Comparison of ENCODE assay signal across 10 cellular contexts in genomic region chr17:74369221-74369620, GRCh38. TPM values are rescaled to one million over a fixed set of nuclear protein-coding genes. Genes with fewer than 3 reads are reported as not detected.
A peak's percentile ranks its signal among the peaks of the same experiment; 100 is the strongest.
DNase-seq lines count a peak whose midpoint lies in the region; ATAC-seq and TF ChIP-seq lines count a peak whose summit lies in the region.
"Had no signal": no experiment of that assay in that cellular context is flagged by ENCODE, and none has a peak within 500 bp of the region (broad histone marks: within the 10 kb centered on the region; RNA-seq: fewer than 3 reads in every experiment).

No MANE protein-coding gene starts in this region.

- H3K27me3 Mint-ChIP-seq in activated CD8-positive, alpha-beta T cell treated with anti-CD3 and anti-CD28 coated beads for 36 hours: no peaks in the 10 kb centered on the region

- no peak for TF ChIP-seq CTCF in activated CD8-positive, alpha-beta T cell treated with anti-CD3 and anti-CD28 coated beads for 36 hours (IDR thresholded peaks at IDR 0.05)

- H3K9me3 Mint-ChIP-seq in activated CD8-positive, alpha-beta T cell treated with anti-CD3 and anti-CD28 coated beads for 36 hours: no peaks in the 10 kb centered on the region
- H3K9me3 Mint-ChIP-seq: nephron had no signal

- DNase-seq in NCI-H2227 treated with DMSO at 0.1 percent for 48 hours (lab: John Stamatoyannopoulos, UW) (peak; percentile 24), left ventricle myocardium superior (peak; percentile 65), NK-92 (lab: John Stamatoyannopoulos, UW; ENCODE audit: unreplicated experiment) (no peak), middle frontal gyrus (ENCODE audit: extremely low spot score, low spot score) (no peak)
- peak; percentile 86 for DNase-seq in activated CD8-positive, alpha-beta T cell treated with anti-CD3 and anti-CD28 coated beads for 36 hours
- DNase-seq in stimulated activated CD8-positive, alpha-beta memory T cell treated with anti-CD3 and anti-CD28 coated beads, Interleukin-4, amount 100 ng/mL, for 48 hours: peak; percentile 78

- no peaks in the 10 kb centered on the region for H3K36me3 Mint-ChIP-seq in activated CD8-positive, alpha-beta T cell treated with anti-CD3 and anti-CD28 coated beads for 36 hours (ENCODE audit: low read depth)

- POLR2A ChIA-PET in activated CD8-positive, alpha-beta T cell treated with anti-CD3 and anti-CD28 coated beads for 36 hours (lab: Charles Lee): interaction anchor here (0.6 to 1.7 kb wide), 2 partner anchors 122 to 242 kb away, joined by 3 to 4 read pairs; no protein-coding TSS in a partner anchor

- peak; percentile 90 for ATAC-seq in activated CD8-positive, alpha-beta T cell treated with anti-CD3 and anti-CD28 coated beads for 36 hours
- ATAC-seq in left ventricle myocardium superior (peak; percentile 47), HG03139 (IDR thresholded peaks at IDR 0.05; ENCODE audit: unreplicated experiment) (no peak), GM19467 (IDR thresholded peaks at IDR 0.05; ENCODE audit: unreplicated experiment) (no peak)

- H3K4me1 Mint-ChIP-seq in activated CD8-positive, alpha-beta T cell treated with anti-CD3 and anti-CD28 coated beads for 36 hours (ENCODE audit: low read depth): peaks cover 15% of the 10 kb centered on the region

- H3K4me3 Mint-ChIP-seq in activated CD8-positive, alpha-beta T cell treated with anti-CD3 and anti-CD28 coated beads for 36 hours: peak overlapping the region; percentile 7
- H3K4me3 Mint-ChIP-seq: nephron had no signal

- CTCF ChIA-PET in activated CD8-positive, alpha-beta T cell treated with anti-CD3 and anti-CD28 coated beads for 36 hours (lab: Charles Lee): interaction anchor here (0.8 to 7.3 kb wide), 32 partner anchors 11 to 279 kb away, joined by 3 to 125 read pairs (median 6); partner anchors contain the start of gene CD300LB

- intact Hi-C loops in activated CD8-positive, alpha-beta T cell treated with anti-CD3 and anti-CD28 coated beads for 36 hours (cut with micrococcal nuclease): no loop called here
- intact Hi-C loops in left ventricle myocardium superior (cut with micrococcal nuclease): no loop called here

- peak overlapping the region; percentile 42 for H3K27ac Mint-ChIP-seq in activated CD8-positive, alpha-beta T cell treated with anti-CD3 and anti-CD28 coated beads for 36 hours
- H3K27ac Mint-ChIP-seq: nephron had no signal

RNA-seq across cellular contexts. Expression of gene GPR142, which starts 1.9 kb away (rescaled TPM):
- not detected for total RNA-seq in activated CD8-positive, alpha-beta T cell treated with anti-CD3 and anti-CD28 coated beads for 36 hours
- 0.15 TPM for total RNA-seq in left ventricle myocardium superior
- total RNA-seq: ascending aorta had no signal

RNA-seq across cellular contexts. Expression of gene BTBD17, which starts 7.6 kb away (rescaled TPM):
- total RNA-seq in activated CD8-positive, alpha-beta T cell treated with anti-CD3 and anti-CD28 coated beads for 36 hours: not detected
- total RNA-seq in left ventricle myocardium superior: not detected
- total RNA-seq: ascending aorta had no signal

RNA-seq across cellular contexts. Expression of gene KIF19, which starts 43.2 kb away (rescaled TPM):
- total RNA-seq in activated CD8-positive, alpha-beta T cell treated with anti-CD3 and anti-CD28 coated beads for 36 hours: under 1 TPM; 0.11 to 0.18 TPM
- total RNA-seq in left ventricle myocardium superior: 0.30 TPM

Comparison
In these comparisons a context has a peak if more than half of its experiments do, and no peak if none do; other contexts are left out.
1. DNase-seq: peak in NCI-H2227 treated with DMSO at 0.1 percent for 48 hours (single experiment), activated CD8-positive, alpha-beta T cell treated with anti-CD3 and anti-CD28 coated beads for 36 hours (single experiment), left ventricle myocardium superior (single experiment) and stimulated activated CD8-positive, alpha-beta memory T cell treated with anti-CD3 and anti-CD28 coated beads, Interleukin-4, amount 100 ng/mL, for 48 hours (single experiment); none in NK-92 (single experiment) and middle frontal gyrus (single experiment).
2. ATAC-seq: peak in activated CD8-positive, alpha-beta T cell treated with anti-CD3 and anti-CD28 coated beads for 36 hours (single experiment) and left ventricle myocardium superior (single experiment); none in HG03139 (single experiment) and GM19467 (single experiment).